Comparison of ENCODE assay signal across 13 cellular contexts in genomic region chr2:223950448-223951347, GRCh38. TPM values are rescaled to one million over a fixed set of nuclear protein-coding genes. Genes with fewer than 3 reads are reported as not detected.
DNase-seq lines count a peak whose midpoint lies in the region; ATAC-seq and TF ChIP-seq lines count a peak whose summit lies in the region.
"Had no signal": no experiment of that assay in that cellular context is flagged by ENCODE, and none has a peak within 500 bp of the region (broad histone marks: within the 10 kb centered on the region; RNA-seq: fewer than 3 reads in every experiment).

No MANE protein-coding gene starts in this region.

- no peaks in the 10 kb centered on the region for H3K9me3 Mint-ChIP-seq in CD4-positive, CD25-positive, alpha-beta regulatory T cell
- H3K9me3 Mint-ChIP-seq in GM23338, result no peaks in the 10 kb centered on the region
- no peaks in the 10 kb centered on the region for H3K9me3 Mint-ChIP-seq in activated CD4-positive, alpha-beta memory T cell treated with anti-CD3 and anti-CD28 coated beads, Interleukin-2, amount 10 ng/mL, durations not matched to agents 7 days and 5 days
- H3K9me3 Mint-ChIP-seq: CD8-positive, alpha-beta T cell had no signal

- H3K9me3 ChIP-seq in CD4-positive, CD25-positive, alpha-beta regulatory T cell (ENCODE audit: control insufficient read depth in 2 of 2, low read length in 2 of 2), result no peaks in the 10 kb centered on the region
- H3K9me3 ChIP-seq in left lung, result no peaks in the 10 kb centered on the region
- H3K9me3 ChIP-seq: esophagus squamous epithelium had no signal

- no peaks in the 10 kb centered on the region for H3K27me3 Mint-ChIP-seq in CD4-positive, CD25-positive, alpha-beta regulatory T cell
- peaks cover 9% of the 10 kb centered on the region for H3K27me3 Mint-ChIP-seq in GM23338 (ENCODE audit: insufficient read depth, low read depth, poor library complexity)
- no peaks in the 10 kb centered on the region for H3K27me3 Mint-ChIP-seq in activated CD4-positive, alpha-beta memory T cell treated with anti-CD3 and anti-CD28 coated beads, Interleukin-2, amount 10 ng/mL, durations not matched to agents 7 days and 5 days

- TF ChIP-seq CTCF in GM23338 (conservative IDR thresholded peaks at IDR 0.05; ENCODE audit: low read depth in 2 of 2) (no peak), left lung (IDR thresholded peaks at IDR 0.05) (no peak)

- H3K4me3 ChIP-seq in CD4-positive, CD25-positive, alpha-beta regulatory T cell (ENCODE audit: low read depth, low read length), result no peak overlapping the region
- H3K4me3 ChIP-seq in GM23338 (no peak overlapping the region), left lung (no peak overlapping the region)
- H3K4me3 ChIP-seq: cardiac muscle cell, esophagus squamous epithelium had no signal

- H3K79me2 ChIP-seq in GM23338 (replicated peaks; ENCODE audit: insufficient read depth), result 0 out of 2 replicates have a peak, but pooled peaks cover 6% of the 10 kb centered on the region

- no peak for ATAC-seq in CD4-positive, CD25-positive, alpha-beta regulatory T cell (ENCODE audit: low read depth in 2 of 2)
- peak; percentile 43 for ATAC-seq in GM23338
- peak; percentile 80 for ATAC-seq in left lung
- ATAC-seq: CD8-positive, alpha-beta T cell had no signal

- peak overlapping the region in 3 of 4 donors; percentile 44 to 61 (median 46) for H3K4me3 Mint-ChIP-seq in CD4-positive, CD25-positive, alpha-beta regulatory T cell
- H3K4me3 Mint-ChIP-seq in GM23338, result 0 out of 3 replicates have a peak overlapping the region, but pooled peaks have one; percentile 3
- no peak overlapping the region for H3K4me3 Mint-ChIP-seq in activated CD4-positive, alpha-beta memory T cell treated with anti-CD3 and anti-CD28 coated beads, Interleukin-2, amount 10 ng/mL, durations not matched to agents 7 days and 5 days
- H3K4me3 Mint-ChIP-seq: CD8-positive, alpha-beta T cell had no signal

- DNase-seq in CD4-positive, CD25-positive, alpha-beta regulatory T cell, result no peak
- DNase-seq in GM23338 (ENCODE audit: low spot score) (peak; percentile 44), left lung (no peak), KBM-7 (no peak), putamen (ENCODE audit: low spot score) (no peak), NCI-H1105 (lab: John Stamatoyannopoulos, UW) (no peak)
- DNase-seq in activated CD4-positive, alpha-beta memory T cell treated with anti-CD3 and anti-CD28 coated beads, Interleukin-2, amount 10 ng/mL, durations not matched to agents 7 days and 5 days, result no peak
- no peak for DNase-seq in activated effector memory CD4-positive, alpha-beta T cell treated with anti-CD3 and anti-CD28 coated beads, Interleukin-2, amount 50 U/mL, for 16 hours
- DNase-seq: CD8-positive, alpha-beta T cell; esophagus squamous epithelium; MM.1S; stimulated activated CD8-positive, alpha-beta memory T cell treated with anti-CD3 and anti-CD28 coated beads, Interleukin-4, amount 100 ng/mL, for 48 hours had no signal

- no peaks in the 10 kb centered on the region for H3F3A ChIP-seq in GM23338 (replicated peaks; ENCODE audit: low read depth)

- no peaks in the 10 kb centered on the region for H3K9me2 ChIP-seq in GM23338 (ENCODE audit: insufficient read depth)

- peaks cover 23 to 48% (median 38%) of the 10 kb centered on the region in 4 donors for H3K4me1 Mint-ChIP-seq in CD4-positive, CD25-positive, alpha-beta regulatory T cell
- peaks cover 46% of the 10 kb centered on the region for H3K4me1 Mint-ChIP-seq in GM23338
- peaks cover 55% of the 10 kb centered on the region for H3K4me1 Mint-ChIP-seq in activated CD4-positive, alpha-beta memory T cell treated with anti-CD3 and anti-CD28 coated beads, Interleukin-2, amount 10 ng/mL, durations not matched to agents 7 days and 5 days

- H3K27ac Mint-ChIP-seq in CD4-positive, CD25-positive, alpha-beta regulatory T cell, result peak overlapping the region; percentile 3 to 82 (median 17)
- peak overlapping the region; percentile 43; the same call in 1 of the 2 replicates for H3K27ac Mint-ChIP-seq in GM23338
- H3K27ac Mint-ChIP-seq in activated CD4-positive, alpha-beta memory T cell treated with anti-CD3 and anti-CD28 coated beads, Interleukin-2, amount 10 ng/mL, durations not matched to agents 7 days and 5 days, result peak overlapping the region; percentile 20
- H3K27ac Mint-ChIP-seq: CD8-positive, alpha-beta T cell had no signal

- H3K4me2 ChIP-seq in GM23338, result peak overlapping the region; percentile 36

- H3K36me3 ChIP-seq in CD4-positive, CD25-positive, alpha-beta regulatory T cell (ENCODE audit: control insufficient read depth, insufficient read depth, low read length), result no peaks in the 10 kb centered on the region
- no peaks in the 10 kb centered on the region for H3K36me3 ChIP-seq in GM23338 (ENCODE audit: insufficient read depth)
- H3K36me3 ChIP-seq in left lung, result no peaks in the 10 kb centered on the region
- H3K36me3 ChIP-seq: cardiac muscle cell, esophagus squamous epithelium had no signal

- H3K27me3 ChIP-seq in CD4-positive, CD25-positive, alpha-beta regulatory T cell (ENCODE audit: control insufficient read depth, insufficient read depth, low read length), result no peaks in the 10 kb centered on the region
- H3K27me3 ChIP-seq in GM23338 (ENCODE audit: insufficient read depth) (no peaks in the 10 kb centered on the region), left lung (no peaks in the 10 kb centered on the region)
- H3K27me3 ChIP-seq: cardiac muscle cell, esophagus squamous epithelium had no signal

- H2AFZ ChIP-seq in GM23338, result no peak overlapping the region

- H3K36me3 Mint-ChIP-seq in CD4-positive, CD25-positive, alpha-beta regulatory T cell, result no peaks in the 10 kb centered on the region
- H3K36me3 Mint-ChIP-seq in GM23338 (ENCODE audit: low read depth), result no peaks in the 10 kb centered on the region; the same call in 2 of the 3 replicates
- H3K36me3 Mint-ChIP-seq in activated CD4-positive, alpha-beta memory T cell treated with anti-CD3 and anti-CD28 coated beads, Interleukin-2, amount 10 ng/mL, durations not matched to agents 7 days and 5 days (ENCODE audit: low read depth), result no peaks in the 10 kb centered on the region
- H3K36me3 Mint-ChIP-seq: CD8-positive, alpha-beta T cell had no signal

- no peaks in the 10 kb centered on the region for H4K20me1 ChIP-seq in GM23338 (replicated peaks; ENCODE audit: insufficient read depth)

- intact Hi-C loops in left lung (cut with DNase I), result no loop called here

- H3K4me1 ChIP-seq in CD4-positive, CD25-positive, alpha-beta regulatory T cell (ENCODE audit: control insufficient read depth, insufficient read depth, low read length, poor library complexity, severe bottlenecking), result peaks cover 12% of the 10 kb centered on the region
- H3K4me1 ChIP-seq in GM23338 (ENCODE audit: insufficient read depth) (peaks cover 38% of the 10 kb centered on the region), left lung (peaks cover 6 to 21% of the 10 kb centered on the region in 2 donors)

- CTCF ChIA-PET in activated CD4-positive, alpha-beta memory T cell treated with anti-CD3 and anti-CD28 coated beads, Interleukin-2, amount 10 ng/mL, durations not matched to agents 7 days and 5 days (lab: Charles Lee), result no interaction called here

- in situ Hi-C loops in KBM-7 (cut with MboI; ENCODE audit: low pct_unique_long_range_greater_than_20kb, low sequenced_read_pairs), result no loop called here

- POLR2A ChIA-PET in activated CD4-positive, alpha-beta memory T cell treated with anti-CD3 and anti-CD28 coated beads, Interleukin-2, amount 10 ng/mL, durations not matched to agents 7 days and 5 days (lab: Charles Lee), result interaction anchor here (0.6 to 1.3 kb wide), 5 partner anchors 7 to 39 kb away, joined by 3 to 8 read pairs (median 3); no protein-coding TSS in a partner anchor

- H3K27ac ChIP-seq in CD4-positive, CD25-positive, alpha-beta regulatory T cell (ENCODE audit: insufficient read depth, low read length, poor library complexity, severe bottlenecking), result no peak overlapping the region
- H3K27ac ChIP-seq in GM23338 (ENCODE audit: low read depth) (no peak overlapping the region), left lung (peak overlapping the region in 1 of 2 donors; percentile 45)
- H3K27ac ChIP-seq: cardiac muscle cell, esophagus squamous epithelium had no signal

TF ChIP-seq in GM23338, 12 proteins besides CTCF, POLR2A, EP300 and RAD21 (continues in another document):
- TF ChIP-seq JUNB (IDR thresholded peaks at IDR 0.05; ENCODE audit: unreplicated experiment) (no peak), CREB1 (CRISPR knock-in tag; IDR thresholded peaks at IDR 0.05; ENCODE audit: low read depth) (no peak), POLR2AphosphoS5 (IDR thresholded peaks at IDR 0.05; ENCODE audit: low read depth) (no peak), STAT1 (IDR thresholded peaks at IDR 0.05; ENCODE audit: unreplicated experiment) (no peak), ZNF331 (CRISPR knock-in tag; IDR thresholded peaks at IDR 0.05; ENCODE audit: low read depth) (no peak)

RNA-seq across cellular contexts. Expression of gene WDFY1, which starts 5.6 kb away (rescaled TPM):
- total RNA-seq in CD4-positive, CD25-positive, alpha-beta regulatory T cell, result 67.1 TPM
- 10 to 100 TPM; 24.9 to 37.7 (median 26.0) TPM for polyA plus RNA-seq in CD4-positive, CD25-positive, alpha-beta regulatory T cell
- 103 and 127 TPM in 2 replicates for total RNA-seq in GM23338 (2014; rRNA removed; shearing (Covaris generic))
- 45.7 and 54.5 TPM in 2 replicates for polyA plus RNA-seq in GM23338 (2016; fragmentation: Nextera tagmentation; extraction: Ambion mirVana)
- 10 to 100 TPM; 66.2 to 70.9 TPM for total RNA-seq in activated CD4-positive, alpha-beta memory T cell treated with anti-CD3 and anti-CD28 coated beads, Interleukin-2, amount 10 ng/mL, durations not matched to agents 7 days and 5 days
- total RNA-seq in left lung, result 10 to 100 TPM; 45.5 to 46.3 TPM

RNA-seq across cellular contexts. Expression of gene MRPL44, which starts 6.6 kb away (rescaled TPM):
- total RNA-seq in CD4-positive, CD25-positive, alpha-beta regulatory T cell, result 27.4 TPM
- polyA plus RNA-seq in CD4-positive, CD25-positive, alpha-beta regulatory T cell, result 10 to 100 TPM; 36.6 to 46.5 (median 41.8) TPM
- 55.8 and 68.2 TPM in 2 replicates for total RNA-seq in GM23338 (2014; rRNA removed; shearing (Covaris generic))
- 38.4 and 40.4 TPM in 2 replicates for polyA plus RNA-seq in GM23338 (2016; fragmentation: Nextera tagmentation; extraction: Ambion mirVana)
- total RNA-seq in activated CD4-positive, alpha-beta memory T cell treated with anti-CD3 and anti-CD28 coated beads, Interleukin-2, amount 10 ng/mL, durations not matched to agents 7 days and 5 days, result 10 to 100 TPM; 32.5 to 33.0 TPM
- total RNA-seq in left lung, result 10 to 100 TPM; 23.1 to 24.3 TPM

Comparison
In these comparisons a context has a peak if more than half of its experiments do, and no peak if none do; other contexts are left out.
1. ATAC-seq: peak in GM23338 (single experiment) and left lung (single experiment); none in CD4-positive, CD25-positive, alpha-beta regulatory T cell (0 of 2).
2. Peak in every context shown above with its lines, with median percentiles within 50 percentile points of each other: H3K27ac Mint-ChIP-seq.